8 cellular contexts compared by ENCODE assay signal in genomic region chr14:45083622-45083978, GRCh38. TPM values are rescaled to one million over a fixed set of nuclear protein-coding genes. Genes with fewer than 3 reads are reported as not detected.
DNase-seq lines count a peak whose midpoint lies in the region; ATAC-seq, FAIRE-seq and TF ChIP-seq lines count a peak whose summit lies in the region.

No MANE protein-coding gene starts in this region.

- H3K27me3 ChIP-seq in CD4-positive, alpha-beta T cell (ENCODE audit: control insufficient read depth, insufficient read depth, low read length) = no peaks in the 10 kb centered on the region

- no peaks in the 10 kb centered on the region for H3K27me3 Mint-ChIP-seq in CD4-positive, alpha-beta T cell
- H3K27me3 Mint-ChIP-seq in natural killer cell (ENCODE audit: low read depth in 2 of 2) = no peaks in the 10 kb centered on the region

- H3K4me3 Mint-ChIP-seq in CD4-positive, alpha-beta T cell = peak overlapping the region; percentile 98
- H3K4me3 Mint-ChIP-seq in natural killer cell = peak overlapping the region; percentile 71

- peaks cover 15% of the 10 kb centered on the region for H3K36me3 Mint-ChIP-seq in CD4-positive, alpha-beta T cell (ENCODE audit: low read depth)
- H3K36me3 Mint-ChIP-seq in natural killer cell = no peaks in the 10 kb centered on the region

- peaks cover 53% of the 10 kb centered on the region for H3K4me1 Mint-ChIP-seq in CD4-positive, alpha-beta T cell (ENCODE audit: low read depth)
- H3K4me1 Mint-ChIP-seq in natural killer cell = peaks cover 41 to 47% of the 10 kb centered on the region in 2 donors

- no peak for DNase-seq in CD4-positive, alpha-beta T cell
- DNase-seq in caudate nucleus (lab: John Stamatoyannopoulos, UW) (no peak), natural killer cell (no peak), dermis blood vessel endothelial cell (no peak), H54 (ENCODE audit: insufficient read length, low spot score) (no peak)

- peak overlapping the region; percentile 89 for H3K27ac Mint-ChIP-seq in CD4-positive, alpha-beta T cell
- H3K27ac Mint-ChIP-seq in natural killer cell = peak overlapping the region; percentile 89 to 96

- CTCF ChIA-PET in CD4-positive, alpha-beta T cell (lab: Charles Lee) = interaction anchor here (1.0 kb wide), 1 partner anchor 12 kb away, joined by 3 read pairs; no protein-coding TSS in a partner anchor

- POLR2A ChIA-PET in CD4-positive, alpha-beta T cell (lab: Charles Lee) = interaction anchor here (1.3 to 3.0 kb wide), 4 partner anchors 52 to 187 kb away, joined by 5 to 33 read pairs (median 17); partner anchors contain the start of genes FANCM, FKBP3, KLHL28 and MIS18BP1

- FAIRE-seq in H54 (lab: Jason Lieb, UNC) = no peak

- no peak for ATAC-seq in CD4-positive, alpha-beta T cell (ENCODE audit: poor library complexity)
- ATAC-seq in HG03342 (IDR thresholded peaks at IDR 0.05; ENCODE audit: unreplicated experiment) = peak; percentile 4
- no peak for ATAC-seq in natural killer cell
- ATAC-seq in HG03442 (IDR thresholded peaks at IDR 0.05; ENCODE audit: unreplicated experiment) = no peak
- no peak for ATAC-seq in GM19023 (IDR thresholded peaks at IDR 0.05; ENCODE audit: unreplicated experiment)

- H3K27ac ChIP-seq in CD4-positive, alpha-beta T cell (ENCODE audit: low read depth, low read length) = peak overlapping the region; percentile 44
- peak overlapping the region; percentile 70 for H3K27ac ChIP-seq in caudate nucleus (ENCODE audit: low read depth, low read length)

- no peaks in the 10 kb centered on the region for H3K9me3 ChIP-seq in CD4-positive, alpha-beta T cell (ENCODE audit: control insufficient read depth, low read length)

- TF ChIP-seq POLR2A in H54 (IDR thresholded peaks at IDR 0.05; ENCODE audit: low read depth, low read length) = no peak

- TF ChIP-seq CTCF in CD4-positive, alpha-beta T cell (IDR thresholded peaks at IDR 0.05) = no peak
- TF ChIP-seq CTCF in natural killer cell (IDR thresholded peaks at IDR 0.05) = no peak

- intact Hi-C loops in CD4-positive, alpha-beta T cell (cut with DNase I, micrococcal nuclease) = loop anchor here (2.0 to 5.0 kb wide), 4 partner anchors 53 to 187 kb away; partner anchors contain the start of genes MIS18BP1 (in 2 of the 2) and TOGARAM1 (in 1 of the 2)
- intact Hi-C loops in natural killer cell (cut with micrococcal nuclease) = no loop called here

- no peaks in the 10 kb centered on the region for H3K9me3 Mint-ChIP-seq in CD4-positive, alpha-beta T cell
- H3K9me3 Mint-ChIP-seq in natural killer cell = no peaks in the 10 kb centered on the region

RNA-seq across cellular contexts. Expression of gene PRPF39, which starts 0.3 kb away (rescaled TPM):
- 10 to 100 TPM; 58.9 to 64.3 TPM for total RNA-seq in CD4-positive, alpha-beta T cell
- 10 to 100 TPM; 49.2 to 61.2 (median 52.5) TPM for total RNA-seq in natural killer cell
- total RNA-seq in dermis blood vessel endothelial cell = 28.9 and 44.4 TPM in 2 replicates

RNA-seq across cellular contexts. Expression of gene FKBP3, which starts 50.7 kb away (rescaled TPM):
- 10 to 100 TPM; 36.0 to 40.2 TPM for total RNA-seq in CD4-positive, alpha-beta T cell
- total RNA-seq in natural killer cell (10 to 100 TPM; 32.2 to 39.7 (median 33.7) TPM), dermis blood vessel endothelial cell (32.3 and 36.2 TPM in 2 replicates)

RNA-seq across cellular contexts. Expression of gene FANCM, which starts 52.1 kb away (rescaled TPM):
- total RNA-seq in CD4-positive, alpha-beta T cell = 1 to 10 TPM; 6.1 to 8.8 TPM
- 10 to 100 TPM in 2 of 3 donors, 1 to 10 TPM in 1; 8.3 to 16.9 (median 13.2) TPM for total RNA-seq in natural killer cell
- 9.0 and 12.5 TPM in 2 replicates for total RNA-seq in dermis blood vessel endothelial cell
